ENCODE assay signal across 1 cellular context in the genomic region with DNA sequence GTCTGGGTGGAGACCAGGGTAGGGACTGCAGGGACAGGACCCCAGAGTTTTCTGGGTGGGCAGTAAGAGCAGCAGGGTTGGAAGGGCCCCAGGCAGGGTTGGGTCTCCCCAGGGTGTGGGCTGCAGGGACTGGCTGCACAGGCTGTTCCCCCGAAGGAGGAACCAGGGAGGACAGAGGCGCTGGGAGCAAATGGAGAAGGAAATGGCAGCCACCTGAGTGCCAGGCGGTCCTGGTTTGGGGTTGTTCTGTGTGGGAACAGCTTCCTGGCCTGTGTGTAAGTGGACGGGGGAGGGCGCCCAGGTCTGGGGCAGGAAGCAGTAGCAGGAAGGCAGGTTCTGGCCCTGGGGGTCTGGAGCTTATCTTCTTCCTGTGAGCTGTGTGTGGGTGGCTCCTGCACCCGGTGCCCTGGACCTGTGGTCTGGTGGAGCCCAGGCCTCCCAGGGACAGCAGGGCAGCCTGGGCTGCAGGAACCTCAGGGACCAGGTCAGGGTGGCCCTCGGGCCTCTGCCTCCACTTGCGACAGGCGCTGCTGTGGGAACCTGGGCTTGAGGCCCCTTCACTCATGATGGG.
A peak's percentile ranks its signal among the peaks of the same experiment; 100 is the strongest.
TF ChIP-seq lines count a peak whose summit lies in the region.

No MANE protein-coding gene starts in this region.

TF ChIP-seq in SK-N-SH, 30 proteins besides CTCF, POLR2A, EP300 and RAD21 (continued from another document):
- TF ChIP-seq, protein P1, sequence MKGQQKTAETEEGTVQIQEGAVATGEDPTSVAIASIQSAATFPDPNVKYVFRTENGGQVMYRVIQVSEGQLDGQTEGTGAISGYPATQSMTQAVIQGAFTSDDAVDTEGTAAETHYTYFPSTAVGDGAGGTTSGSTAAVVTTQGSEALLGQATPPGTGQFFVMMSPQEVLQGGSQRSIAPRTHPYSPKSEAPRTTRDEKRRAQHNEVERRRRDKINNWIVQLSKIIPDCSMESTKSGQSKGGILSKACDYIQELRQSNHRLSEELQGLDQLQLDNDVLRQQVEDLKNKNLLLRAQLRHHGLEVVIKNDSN (IDR thresholded peaks at IDR 0.05; ENCODE audit: borderline replicate concordance, low read depth) = no peak
- 0 out of 2 replicates have a peak, but pooled peaks have one; percentile 40 for TF ChIP-seq FOXJ3 (CRISPR knock-in tag; IDR thresholded peaks at IDR 0.05)
- TF ChIP-seq, protein P2, sequence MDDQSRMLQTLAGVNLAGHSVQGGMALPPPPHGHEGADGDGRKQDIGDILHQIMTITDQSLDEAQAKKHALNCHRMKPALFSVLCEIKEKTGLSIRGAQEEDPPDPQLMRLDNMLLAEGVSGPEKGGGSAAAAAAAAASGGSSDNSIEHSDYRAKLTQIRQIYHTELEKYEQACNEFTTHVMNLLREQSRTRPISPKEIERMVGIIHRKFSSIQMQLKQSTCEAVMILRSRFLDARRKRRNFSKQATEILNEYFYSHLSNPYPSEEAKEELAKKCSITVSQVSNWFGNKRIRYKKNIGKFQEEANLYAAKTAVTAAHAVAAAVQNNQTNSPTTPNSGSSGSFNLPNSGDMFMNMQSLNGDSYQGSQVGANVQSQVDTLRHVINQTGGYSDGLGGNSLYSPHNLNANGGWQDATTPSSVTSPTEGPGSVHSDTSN (IDR thresholded peaks at IDR 0.05) = no peak
TF ChIP-seq in SK-N-SH: peak in this region for 3.
